In the genomic region with DNA sequence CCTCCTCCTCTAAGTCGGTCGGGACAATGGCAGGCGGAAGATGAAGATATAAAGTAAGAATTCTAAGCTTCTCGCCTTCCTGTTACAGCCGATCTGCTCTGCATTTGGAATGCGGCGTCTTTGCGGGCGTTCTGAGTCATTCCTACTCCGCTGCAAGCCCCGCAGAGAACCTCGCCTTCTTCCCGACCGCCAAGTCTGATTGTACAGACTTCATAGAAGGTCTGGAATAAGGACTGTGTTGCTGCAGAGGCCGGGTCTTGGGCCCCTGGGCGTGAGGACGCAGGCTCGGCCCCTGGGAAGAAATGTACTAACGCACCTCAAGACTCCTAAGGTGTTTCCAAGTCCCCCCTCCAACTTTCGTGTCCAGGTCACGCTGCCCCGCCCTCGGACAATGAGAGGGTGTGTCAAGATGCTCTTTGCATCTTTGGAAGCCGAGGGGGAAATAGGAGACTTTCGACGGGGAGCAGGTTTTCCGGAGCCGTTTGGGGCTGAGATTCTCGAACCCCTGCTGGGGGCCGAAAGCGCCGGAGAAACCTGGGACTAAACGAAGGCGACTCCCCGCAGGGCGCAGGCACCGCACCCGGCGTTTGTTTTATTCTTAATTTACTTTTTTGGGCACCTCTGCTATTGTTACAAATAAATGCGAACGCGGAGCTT, we compare ENCODE assay signal across 21 cellular contexts. TPM values are rescaled to one million over a fixed set of nuclear protein-coding genes. Genes with fewer than 3 reads are reported as not detected.
DNase-seq lines count a peak whose midpoint lies in the region; ATAC-seq and TF ChIP-seq lines count a peak whose summit lies in the region.
"Had no signal": no experiment of that assay in that cellular context is flagged by ENCODE, and none has a peak within 500 bp of the region (broad histone marks: within the 10 kb centered on the region; RNA-seq: fewer than 3 reads in every experiment).

No MANE protein-coding gene starts in this region.

- TF ChIP-seq CTCF in GM13977 (IDR thresholded peaks at IDR 0.05; ENCODE audit: extremely low read depth, insufficient read depth, missing control alignments): no peak
- no peak for TF ChIP-seq CTCF in foreskin fibroblast (IDR thresholded peaks at IDR 0.05; ENCODE audit: low read depth, low read length)
- TF ChIP-seq CTCF in CD4-positive, alpha-beta T cell (IDR thresholded peaks at IDR 0.05): no peak
- TF ChIP-seq CTCF in smooth muscle cell (IDR thresholded peaks at IDR 0.05; ENCODE audit: borderline replicate concordance, insufficient read depth, poor library complexity, severe bottlenecking): no peak

- 4% methylated on average over 42 of the region's 42 CpGs for WGBS in smooth muscle cell (ENCODE audit: low lambda C conversion rate)

- no peak overlapping the region for H3K4me3 Mint-ChIP-seq in CD4-positive, alpha-beta T cell
- H3K4me3 Mint-ChIP-seq: activated CD8-positive, alpha-beta T cell treated with anti-CD3 and anti-CD28 coated beads for 36 hours had no signal

- H3K36me3 ChIP-seq in HUES48 (ENCODE audit: control insufficient read depth, insufficient read depth, low read length): no peaks in the 10 kb centered on the region
- no peaks in the 10 kb centered on the region for H3K36me3 ChIP-seq in smooth muscle cell (ENCODE audit: low read depth)
- H3K36me3 ChIP-seq: breast epithelium, gastroesophageal sphincter, left lung, right atrium auricular region had no signal

- DNase-seq in GM13977 (ENCODE audit: low spot score) (peak; percentile 19), foreskin fibroblast (peak; percentile 23 to 42), renal cortical epithelial cell (ENCODE audit: low read depth) (peak; percentile 9), smooth muscle cell (lab: John Stamatoyannopoulos, UW; ENCODE audit: unreplicated experiment) (no peak)
- no peak for DNase-seq in CD4-positive, alpha-beta T cell
- DNase-seq: activated CD8-positive, alpha-beta T cell treated with anti-CD3 and anti-CD28 coated beads for 36 hours; DND-41; GOT3; mucosa of descending colon; NCI-H1436 treated with DMSO at 0.1 percent for 48 hours; NCI-H69 had no signal

- no peaks in the 10 kb centered on the region for H3K9me3 ChIP-seq in HUES48 (ENCODE audit: control insufficient read depth, insufficient read depth, low read length)
- H3K9me3 ChIP-seq in CD4-positive, alpha-beta T cell (ENCODE audit: control insufficient read depth, low read length): no peaks in the 10 kb centered on the region
- H3K9me3 ChIP-seq in smooth muscle cell (replicated peaks; ENCODE audit: low read depth): no peaks in the 10 kb centered on the region
- H3K9me3 ChIP-seq: gastroesophageal sphincter, left lung, mucosa of descending colon, right atrium auricular region had no signal

- H4K20me1 ChIP-seq in smooth muscle cell (ENCODE audit: low read depth): no peaks in the 10 kb centered on the region

- H3K27me3 ChIP-seq in HUES48 (ENCODE audit: control insufficient read depth, insufficient read depth, low read length): peaks cover 100% of the 10 kb centered on the region
- peaks cover 98% of the 10 kb centered on the region for H3K27me3 ChIP-seq in CD4-positive, alpha-beta T cell (ENCODE audit: control insufficient read depth, insufficient read depth, low read length)
- H3K27me3 ChIP-seq in smooth muscle cell (ENCODE audit: low read depth): peaks cover 100% of the 10 kb centered on the region

- no peaks in the 10 kb centered on the region for H3K79me2 ChIP-seq in smooth muscle cell (ENCODE audit: low read depth)

- peaks cover 31% of the 10 kb centered on the region; the same call in 1 of the 2 replicates for H3K4me1 ChIP-seq in HUES48 (ENCODE audit: control insufficient read depth, insufficient read depth, low read length)
- peaks cover 24% of the 10 kb centered on the region for H3K4me1 ChIP-seq in smooth muscle cell (ENCODE audit: low read depth)
- H3K4me1 ChIP-seq: breast epithelium had no signal

- intact Hi-C loops in CD4-positive, alpha-beta T cell (cut with DNase I, micrococcal nuclease): loop anchor here in 1 of 2 experiments (10.0 kb wide), 1 partner anchor 113 kb away; a partner anchor contains a TSS

- in situ Hi-C loops in GM13977 (cut with MboI; ENCODE audit: low pct_unique_long_range_greater_than_20kb, low sequenced_read_pairs, unreplicated experiment): no loop called here

- peaks cover 99% of the 10 kb centered on the region for H3K27me3 Mint-ChIP-seq in CD4-positive, alpha-beta T cell

- POLR2A ChIA-PET in CD4-positive, alpha-beta T cell (lab: Charles Lee): no interaction called here

- H3K9me3 Mint-ChIP-seq in CD4-positive, alpha-beta T cell: no peaks in the 10 kb centered on the region
- H3K9me3 Mint-ChIP-seq: activated CD8-positive, alpha-beta T cell treated with anti-CD3 and anti-CD28 coated beads for 36 hours; stimulated activated memory B cell treated with anti-CD40 and anti-IgM and Interleukin-4, amounts not matched to agents 10 μg/mL and 1 μg/mL and 100 μg/mL, for 72 hours had no signal

- H3K4me3 ChIP-seq in HUES48 (ENCODE audit: low read depth, low read length) (0 out of 2 replicates have a peak overlapping the region, but pooled peaks have one; percentile 12), foreskin fibroblast (ENCODE audit: low read depth in 1 of 2, low read length in 2 of 2) (no peak overlapping the region), smooth muscle cell (no peak overlapping the region)
- H3K4me3 ChIP-seq: breast epithelium, gastroesophageal sphincter, left lung, mucosa of descending colon, right atrium auricular region had no signal

- H3K27ac Mint-ChIP-seq in CD4-positive, alpha-beta T cell: no peak overlapping the region
- H3K27ac Mint-ChIP-seq: activated CD8-positive, alpha-beta T cell treated with anti-CD3 and anti-CD28 coated beads for 36 hours had no signal

- H3K9ac ChIP-seq in HUES48 (ENCODE audit: low read depth, low read length) (no peak overlapping the region), smooth muscle cell (ENCODE audit: low read depth) (no peak overlapping the region)

- H3K27ac ChIP-seq in HUES48 (ENCODE audit: low read depth, low read length) (no peak overlapping the region), smooth muscle cell (ENCODE audit: low read depth) (no peak overlapping the region)
- H3K27ac ChIP-seq in CD4-positive, alpha-beta T cell (ENCODE audit: low read depth, low read length): no peak overlapping the region
- H3K27ac ChIP-seq: breast epithelium, gastroesophageal sphincter, left lung, right atrium auricular region had no signal

- ATAC-seq in HG03045 (IDR thresholded peaks at IDR 0.05; ENCODE audit: unreplicated experiment): no peak
- ATAC-seq in CD4-positive, alpha-beta T cell (ENCODE audit: poor library complexity): no peak
- ATAC-seq: activated CD8-positive, alpha-beta T cell treated with anti-CD3 and anti-CD28 coated beads for 36 hours; left lung; mucosa of descending colon; Right ventricle myocardium inferior; stimulated activated memory B cell treated with anti-CD40 and anti-IgM and Interleukin-4, amounts not matched to agents 10 μg/mL and 1 μg/mL and 100 μg/mL, for 72 hours had no signal

- no peak overlapping the region for H3K4me2 ChIP-seq in smooth muscle cell

- H2AFZ ChIP-seq in smooth muscle cell (ENCODE audit: low read depth): no peak overlapping the region

- no peaks in the 10 kb centered on the region for H3F3A ChIP-seq in smooth muscle cell (ENCODE audit: low read depth)

- H3K4me1 Mint-ChIP-seq in CD4-positive, alpha-beta T cell (ENCODE audit: low read depth): peaks cover 5% of the 10 kb centered on the region

- CTCF ChIA-PET in CD4-positive, alpha-beta T cell (lab: Charles Lee): no interaction called here

- H3K36me3 Mint-ChIP-seq in CD4-positive, alpha-beta T cell (ENCODE audit: low read depth): no peaks in the 10 kb centered on the region
- H3K36me3 Mint-ChIP-seq: stimulated activated memory B cell treated with anti-CD40 and anti-IgM and Interleukin-4, amounts not matched to agents 10 μg/mL and 1 μg/mL and 100 μg/mL, for 72 hours had no signal

RNA-seq across cellular contexts. Expression of a gene that starts 12.7 kb away (rescaled TPM):
- total RNA-seq in renal cortical epithelial cell (not detected in 2 replicates), smooth muscle cell (0.94 TPM in 1 of 2 replicates, not detected in the other)
- total RNA-seq in CD4-positive, alpha-beta T cell: not detected
- polyA plus RNA-seq in smooth muscle cell: not detected in 2 replicates
- total RNA-seq: activated CD8-positive, alpha-beta T cell treated with anti-CD3 and anti-CD28 coated beads for 36 hours; dermis microvascular lymphatic vessel endothelial cell; left lung; mucosa of descending colon; Right ventricle myocardium inferior had no signal
- polyA plus RNA-seq: esophagus had no signal

Comparison
In these comparisons a context has a peak if more than half of its experiments do, and no peak if none do; other contexts are left out.
1. DNase-seq: peak in GM13977 (single experiment), foreskin fibroblast (2 of 2) and renal cortical epithelial cell (single experiment); none in CD4-positive, alpha-beta T cell (0 of 10) and smooth muscle cell (single experiment).